Comparison of ENCODE assay signal across 15 cellular contexts in genomic region chr11:86578727-86579405, GRCh38.
DNase-seq lines count a peak whose midpoint lies in the region; ATAC-seq and TF ChIP-seq lines count a peak whose summit lies in the region.
"Had no signal": no experiment of that assay in that cellular context is flagged by ENCODE, and none has a peak within 500 bp of the region (broad histone marks: within the 10 kb centered on the region; RNA-seq: fewer than 3 reads in every experiment).

No MANE protein-coding gene starts in this region.

- no peak overlapping the region for H2BK120ac ChIP-seq in neuronal stem cell (ENCODE audit: low read depth, low read length)

- no peak overlapping the region for H3K14ac ChIP-seq in neuronal stem cell (ENCODE audit: low read length)

- ATAC-seq in heart right ventricle: no peak
- ATAC-seq in left cardiac atrium: no peak
- ATAC-seq: GM23338 had no signal

- no peak overlapping the region for H2BK5ac ChIP-seq in neuronal stem cell (ENCODE audit: low read length)

- H3K4me3 ChIP-seq in heart right ventricle (no peak overlapping the region), neuronal stem cell (ENCODE audit: low read length in 2 of 2) (no peak overlapping the region), vagina (no peak overlapping the region)
- H3K4me3 ChIP-seq: GM23338 had no signal

- no peak overlapping the region for H4K91ac ChIP-seq in neuronal stem cell (ENCODE audit: low read depth, low read length, poor library complexity)

- H3K4ac ChIP-seq in neuronal stem cell (ENCODE audit: low read length): no peak overlapping the region

- peak overlapping the region; percentile 17 for H2AFZ ChIP-seq in neuronal stem cell (ENCODE audit: low read length)
- H2AFZ ChIP-seq: GM23338 had no signal

- DNase-seq in heart right ventricle: no peak
- no peak for DNase-seq in left cardiac atrium
- DNase-seq in chondrocyte (ENCODE audit: low spot score): no peak
- no peak for DNase-seq in neuronal stem cell (ENCODE audit: low spot score)
- no peak for DNase-seq in vagina (ENCODE audit: extremely low spot score in 2 of 2)
- DNase-seq in NCI-H82 (lab: John Stamatoyannopoulos, UW): no peak
- no peak for DNase-seq in activated T-helper 1 cell treated with anti-CD3 and anti-CD28 coated beads, Interleukin-12 subunit alpha, Interleukin-12 subunit beta, Interleukin-2, Interleukin-4 antibody, amounts not matched to agents 30 ng/mL and 10 ng/mL and 1 ng/mL, durations not matched to agents 14 hours and 24 hours and 36 hours (ENCODE audit: low spot score)
- DNase-seq in activated CD4-positive, alpha-beta T cell treated with anti-CD3 and anti-CD28 coated beads, Interleukin-2, amount 50 U/mL, for 1 hour: no peak
- DNase-seq: activated naive CD4-positive, alpha-beta T cell; NCI-H1048; NCI-H2227 treated with DMSO at 0.1 percent for 48 hours had no signal

- no peak for TF ChIP-seq POLR2A in vagina (IDR thresholded peaks at IDR 0.05)

- peak overlapping the region; percentile 6 for H3K18ac ChIP-seq in neuronal stem cell (ENCODE audit: low read length)

- H3K9me3 ChIP-seq in heart right ventricle: no peaks in the 10 kb centered on the region
- H3K9me3 ChIP-seq in neuronal stem cell (replicated peaks in 1 of 2; ENCODE audit: control insufficient read depth in 2 of 2, insufficient read depth in 1 of 2, low read depth in 1 of 2, low read length in 2 of 2): no peaks in the 10 kb centered on the region
- no peaks in the 10 kb centered on the region for H3K9me3 ChIP-seq in vagina
- H3K9me3 ChIP-seq: Caco-2 had no signal

- WGBS in heart right ventricle, 2 donors: 95 to 96% methylated on average over 2 of the region's 2 CpGs
- no CpG with 5 or more reads among the region's 2 CpGs for WGBS in neuronal stem cell (ENCODE audit: extremely low coverage in 2 of 2, insufficient read length in 2 of 2, insufficient replicate concordance in 1 of 2), 2 donors

- intact Hi-C loops in heart right ventricle (cut with DNase I) (no loop called here), left cardiac atrium (cut with DNase I) (no loop called here), vagina (cut with DNase I) (no loop called here)
- intact Hi-C loops in activated T-helper 1 cell treated with anti-CD3 and anti-CD28 coated beads, Interleukin-12 subunit alpha, Interleukin-12 subunit beta, Interleukin-2, Interleukin-4 antibody, amounts not matched to agents 30 ng/mL and 10 ng/mL and 1 ng/mL, durations not matched to agents 14 hours and 24 hours and 36 hours (cut with micrococcal nuclease): no loop called here

- H3K9ac ChIP-seq in neuronal stem cell (ENCODE audit: low read depth, low read length, poor library complexity): no peak overlapping the region

- H3K79me1 ChIP-seq in neuronal stem cell (ENCODE audit: low read depth, low read length): peaks cover 6% of the 10 kb centered on the region

- H2BK12ac ChIP-seq in neuronal stem cell (ENCODE audit: low read length): no peak overlapping the region

- no peaks in the 10 kb centered on the region for H3K36me3 Mint-ChIP-seq in chondrocyte (ENCODE audit: low read depth)
- H3K36me3 Mint-ChIP-seq in activated T-helper 1 cell treated with anti-CD3 and anti-CD28 coated beads, Interleukin-12 subunit alpha, Interleukin-12 subunit beta, Interleukin-2, Interleukin-4 antibody, amounts not matched to agents 30 ng/mL and 10 ng/mL and 1 ng/mL, durations not matched to agents 14 hours and 24 hours and 36 hours (ENCODE audit: low read depth): peaks cover 4% of the 10 kb centered on the region
- H3K36me3 Mint-ChIP-seq: stimulated activated memory B cell treated with anti-CD40 and anti-IgM and Interleukin-4, amounts not matched to agents 10 μg/mL and 1 μg/mL and 100 μg/mL, for 72 hours had no signal

- H3K23ac ChIP-seq in neuronal stem cell (ENCODE audit: low read depth, low read length, poor library complexity): no peak overlapping the region

- no peak overlapping the region for H3K4me3 Mint-ChIP-seq in chondrocyte (ENCODE audit: unreplicated experiment)
- no peak overlapping the region for H3K4me3 Mint-ChIP-seq in activated T-helper 1 cell treated with anti-CD3 and anti-CD28 coated beads, Interleukin-12 subunit alpha, Interleukin-12 subunit beta, Interleukin-2, Interleukin-4 antibody, amounts not matched to agents 30 ng/mL and 10 ng/mL and 1 ng/mL, durations not matched to agents 14 hours and 24 hours and 36 hours
- H3K4me3 Mint-ChIP-seq: GM23338; stimulated activated memory B cell treated with anti-CD40 and anti-IgM and Interleukin-4, amounts not matched to agents 10 μg/mL and 1 μg/mL and 100 μg/mL, for 72 hours had no signal

- H2AK5ac ChIP-seq in neuronal stem cell (ENCODE audit: low read depth, low read length): peak overlapping the region; percentile 3

- no peak overlapping the region for H4K8ac ChIP-seq in neuronal stem cell (ENCODE audit: low read depth, low read length)

- H3K27me3 Mint-ChIP-seq in chondrocyte (ENCODE audit: low read depth): no peaks in the 10 kb centered on the region
- H3K27me3 Mint-ChIP-seq in activated T-helper 1 cell treated with anti-CD3 and anti-CD28 coated beads, Interleukin-12 subunit alpha, Interleukin-12 subunit beta, Interleukin-2, Interleukin-4 antibody, amounts not matched to agents 30 ng/mL and 10 ng/mL and 1 ng/mL, durations not matched to agents 14 hours and 24 hours and 36 hours (ENCODE audit: insufficient read depth): no peaks in the 10 kb centered on the region

- peaks cover 68% of the 10 kb centered on the region for H3K4me1 Mint-ChIP-seq in chondrocyte (ENCODE audit: low read depth)
- H3K4me1 Mint-ChIP-seq in activated T-helper 1 cell treated with anti-CD3 and anti-CD28 coated beads, Interleukin-12 subunit alpha, Interleukin-12 subunit beta, Interleukin-2, Interleukin-4 antibody, amounts not matched to agents 30 ng/mL and 10 ng/mL and 1 ng/mL, durations not matched to agents 14 hours and 24 hours and 36 hours (ENCODE audit: low read depth): no peaks in the 10 kb centered on the region
- H3K4me1 Mint-ChIP-seq: GM23338; stimulated activated memory B cell treated with anti-CD40 and anti-IgM and Interleukin-4, amounts not matched to agents 10 μg/mL and 1 μg/mL and 100 μg/mL, for 72 hours had no signal

- H3K4me1 ChIP-seq in heart right ventricle (peaks cover 8 to 55% (median 30%) of the 10 kb centered on the region in 9 donors), neuronal stem cell (ENCODE audit: control insufficient read depth in 2 of 2, insufficient read depth in 1 of 2, low read depth in 1 of 2, low read length in 2 of 2) (peaks cover 0 to 26% of the 10 kb centered on the region in 2 donors), vagina (peaks cover 62% of the 10 kb centered on the region)

- no peak for TF ChIP-seq CTCF in heart right ventricle (IDR thresholded peaks at IDR 0.05)
- TF ChIP-seq CTCF in chondrocyte (IDR thresholded peaks at IDR 0.05): no peak
- TF ChIP-seq CTCF in vagina (IDR thresholded peaks at IDR 0.05): no peak

- peak overlapping the region; percentile 94 for H3K27ac Mint-ChIP-seq in chondrocyte (ENCODE audit: unreplicated experiment)
- H3K27ac Mint-ChIP-seq in activated T-helper 1 cell treated with anti-CD3 and anti-CD28 coated beads, Interleukin-12 subunit alpha, Interleukin-12 subunit beta, Interleukin-2, Interleukin-4 antibody, amounts not matched to agents 30 ng/mL and 10 ng/mL and 1 ng/mL, durations not matched to agents 14 hours and 24 hours and 36 hours: no peak overlapping the region
- H3K27ac Mint-ChIP-seq: GM23338; stimulated activated memory B cell treated with anti-CD40 and anti-IgM and Interleukin-4, amounts not matched to agents 10 μg/mL and 1 μg/mL and 100 μg/mL, for 72 hours had no signal

- no peaks in the 10 kb centered on the region for H3K36me3 ChIP-seq in heart right ventricle
- H3K36me3 ChIP-seq in neuronal stem cell (replicated peaks in 1 of 2; ENCODE audit: control insufficient read depth in 2 of 2, insufficient read depth in 2 of 2, low read length in 2 of 2): no peaks in the 10 kb centered on the region
- H3K36me3 ChIP-seq in vagina: no peaks in the 10 kb centered on the region

- H3K4me2 ChIP-seq in neuronal stem cell (ENCODE audit: insufficient read depth, low read length, poor library complexity, severe bottlenecking): no peak overlapping the region
- H3K4me2 ChIP-seq: GM23338 had no signal

- no peak overlapping the region for H2BK15ac ChIP-seq in neuronal stem cell (ENCODE audit: low read length)

- H3K27ac ChIP-seq in heart right ventricle (peak overlapping the region in 6 of 10 donors; percentile 12 to 41 (median 36)), neuronal stem cell (replicated peaks; ENCODE audit: low read length) (peak overlapping the region; percentile 9), vagina (peak overlapping the region; percentile 16)
- H3K27ac ChIP-seq: VCaP had no signal

- H3K9me3 Mint-ChIP-seq in chondrocyte (ENCODE audit: low read depth): no peaks in the 10 kb centered on the region
- H3K9me3 Mint-ChIP-seq in activated T-helper 1 cell treated with anti-CD3 and anti-CD28 coated beads, Interleukin-12 subunit alpha, Interleukin-12 subunit beta, Interleukin-2, Interleukin-4 antibody, amounts not matched to agents 30 ng/mL and 10 ng/mL and 1 ng/mL, durations not matched to agents 14 hours and 24 hours and 36 hours: no peaks in the 10 kb centered on the region
- H3K9me3 Mint-ChIP-seq: GM23338; stimulated activated memory B cell treated with anti-CD40 and anti-IgM and Interleukin-4, amounts not matched to agents 10 μg/mL and 1 μg/mL and 100 μg/mL, for 72 hours had no signal

- H3K27me3 ChIP-seq in heart right ventricle: no peaks in the 10 kb centered on the region
- H3K27me3 ChIP-seq in neuronal stem cell (ENCODE audit: control insufficient read depth in 3 of 3, insufficient read depth in 3 of 3, low read depth in 1 of 3, low read length in 3 of 3): no peaks in the 10 kb centered on the region
- no peaks in the 10 kb centered on the region for H3K27me3 ChIP-seq in vagina
